In the genomic region with DNA sequence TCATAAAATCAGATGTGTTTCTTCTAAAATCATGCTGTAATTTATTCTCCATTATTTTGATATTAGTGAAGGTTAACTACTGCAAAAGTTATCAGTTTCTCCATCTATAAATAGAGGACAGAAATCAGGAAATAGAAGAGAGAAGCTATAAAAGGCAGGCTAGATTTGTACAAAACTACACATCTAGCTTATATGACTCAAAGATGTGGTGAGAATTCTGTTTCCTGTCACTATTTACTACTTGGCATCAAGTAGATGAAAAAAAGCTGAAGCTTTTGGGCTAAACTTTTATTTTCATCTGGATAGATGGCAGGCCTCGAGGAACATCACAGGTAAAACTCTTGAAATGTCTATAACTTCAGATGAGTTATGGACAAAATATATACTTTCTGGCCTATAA, we compare ENCODE assay signal across 1 cellular context.
TF ChIP-seq lines count a peak whose summit lies in the region.

No MANE protein-coding gene starts in this region.

TF ChIP-seq in GM23338, 12 proteins besides CTCF, POLR2A, EP300 and RAD21 (continued from another document):
- TF ChIP-seq POLR2AphosphoS5 (IDR thresholded peaks at IDR 0.05; ENCODE audit: low read depth) (no peak), REST (IDR thresholded peaks at IDR 0.05; ENCODE audit: unreplicated experiment) (no peak), STAT1 (IDR thresholded peaks at IDR 0.05; ENCODE audit: unreplicated experiment) (no peak)
TF ChIP-seq in GM23338: peak in this region for 0.
